22 cellular contexts compared by ENCODE assay signal in genomic region chr20:13765868-13766416, GRCh38.
"Had no signal": no experiment of that assay in that cellular context is flagged by ENCODE, and none has a peak within 500 bp of the region (broad histone marks: within the 10 kb centered on the region; RNA-seq: fewer than 3 reads in every experiment).

No MANE protein-coding gene starts in this region.

- H3K4me3 ChIP-seq: esophagus muscularis mucosa, gastroesophageal sphincter, left ventricle myocardium inferior, lower lobe of right lung, mucosa of descending colon, psoas muscle, skin epidermis, stomach, thoracic aorta, transverse colon had no signal

- H3K27me3 ChIP-seq: esophagus muscularis mucosa, gastroesophageal sphincter, neutrophil, stomach, transverse colon had no signal

- H3K27ac Mint-ChIP-seq: effector memory CD8-positive, alpha-beta T cell had no signal

- H3K9me3 Mint-ChIP-seq: effector memory CD8-positive, alpha-beta T cell had no signal

- H3K9me3 ChIP-seq: esophagus muscularis mucosa, lower lobe of right lung, mucosa of descending colon, neutrophil, thoracic aorta had no signal

- ATAC-seq: effector memory CD8-positive, alpha-beta T cell; gastroesophageal sphincter; left cardiac atrium; lower lobe of right lung; mucosa of descending colon; naive thymus-derived CD8-positive, alpha-beta T cell; psoas muscle; sciatic nerve had no signal

- H3K4me3 Mint-ChIP-seq: effector memory CD8-positive, alpha-beta T cell; naive thymus-derived CD8-positive, alpha-beta T cell had no signal

- H3K27ac ChIP-seq: esophagus muscularis mucosa, gastroesophageal sphincter, left ventricle myocardium inferior, lower lobe of right lung, neutrophil, psoas muscle, skin epidermis, stomach, thoracic aorta, transverse colon had no signal

- H3K4me1 ChIP-seq: esophagus muscularis mucosa, gastroesophageal sphincter, left ventricle myocardium inferior, lower lobe of right lung, psoas muscle, stomach, transverse colon had no signal

- DNase-seq: effector memory CD8-positive, alpha-beta T cell; glutamatergic neuron; kidney; left cardiac atrium; left ventricle myocardium inferior; lower lobe of right lung; mesendoderm; mucosa of descending colon; naive thymus-derived CD8-positive, alpha-beta T cell; psoas muscle; retina; stimulated activated CD4-positive, alpha-beta T cell treated with anti-CD3 and anti-CD28 coated beads, Interleukin-12 subunit alpha, Interleukin-12 subunit beta, amount 100 ng/mL, for 4 hours; stimulated activated naive CD4-positive, alpha-beta T cell; stomach; substantia nigra; transverse colon had no signal

- H3K27me3 Mint-ChIP-seq: effector memory CD8-positive, alpha-beta T cell; naive thymus-derived CD8-positive, alpha-beta T cell had no signal
